Comparison of ENCODE assay signal across 7 cellular contexts in the genomic region with DNA sequence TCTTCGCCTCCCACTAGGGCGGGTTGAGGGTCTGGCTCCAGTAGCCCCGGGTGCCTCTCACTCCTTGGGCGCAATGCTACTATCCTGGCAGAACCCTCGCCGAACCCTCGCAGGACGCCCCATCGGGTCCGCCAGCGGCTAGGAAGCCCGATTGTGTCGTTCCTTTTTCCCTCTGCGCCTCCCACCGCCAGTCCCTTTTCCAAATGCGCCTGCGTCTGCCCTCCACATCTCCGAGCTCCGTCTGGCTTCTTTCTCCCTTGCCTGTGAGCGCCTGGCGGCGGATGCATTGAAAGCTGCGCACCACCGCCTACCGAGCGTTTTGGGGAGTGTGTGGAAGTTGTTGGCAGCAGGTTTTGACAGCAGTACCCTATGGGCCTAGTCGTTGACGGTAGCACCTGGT. TPM values are rescaled to one million over a fixed set of nuclear protein-coding genes. Genes with fewer than 3 reads are reported as not detected.
DNase-seq lines count a peak whose midpoint lies in the region; ATAC-seq and TF ChIP-seq lines count a peak whose summit lies in the region.

No MANE protein-coding gene starts in this region.

- H3K36me3 Mint-ChIP-seq in endothelial cell (ENCODE audit: low read depth, unreplicated experiment) = no peaks in the 10 kb centered on the region
- no peaks in the 10 kb centered on the region for H3K36me3 Mint-ChIP-seq in activated CD4-positive, alpha-beta memory T cell treated with anti-CD3 and anti-CD28 coated beads, Interleukin-2, amount 10 ng/mL, durations not matched to agents 7 days and 5 days (ENCODE audit: low read depth)
- no peaks in the 10 kb centered on the region for H3K36me3 Mint-ChIP-seq in T-cell

- peaks cover 4% of the 10 kb centered on the region for H3K27me3 Mint-ChIP-seq in endothelial cell (ENCODE audit: unreplicated experiment)
- H3K27me3 Mint-ChIP-seq in activated CD4-positive, alpha-beta memory T cell treated with anti-CD3 and anti-CD28 coated beads, Interleukin-2, amount 10 ng/mL, durations not matched to agents 7 days and 5 days = peaks cover 23% of the 10 kb centered on the region
- H3K27me3 Mint-ChIP-seq in T-cell = peaks cover 17% of the 10 kb centered on the region in 2 donors

- H3K36me3 ChIP-seq in right lobe of liver = no peaks in the 10 kb centered on the region
- peaks cover 0 to 6% (median 0%) of the 10 kb centered on the region in 3 donors for H3K36me3 ChIP-seq in tibial artery

- CTCF ChIA-PET in activated CD4-positive, alpha-beta memory T cell treated with anti-CD3 and anti-CD28 coated beads, Interleukin-2, amount 10 ng/mL, durations not matched to agents 7 days and 5 days (lab: Charles Lee) = no interaction called here
- CTCF ChIA-PET in T-cell (lab: Charles Lee) = no interaction called here

- H3K9me3 ChIP-seq in right lobe of liver (no peaks in the 10 kb centered on the region), tibial artery (no peaks in the 10 kb centered on the region)

- H3K4me1 ChIP-seq in right lobe of liver (no peaks in the 10 kb centered on the region), tibial artery (no peaks in the 10 kb centered on the region)

- DNase-seq in NCI-H1417 (lab: John Stamatoyannopoulos, UW) = peak in 2 of 3 experiments; percentile 37 to 72
- peak; percentile 58 for DNase-seq in endothelial cell (ENCODE audit: low spot score)
- peak; percentile 55 to 69 (median 67) for DNase-seq in right lobe of liver
- DNase-seq in tibial artery = peak; percentile 25 to 77
- DNase-seq in activated CD4-positive, alpha-beta memory T cell treated with anti-CD3 and anti-CD28 coated beads, Interleukin-2, amount 10 ng/mL, durations not matched to agents 7 days and 5 days = no peak
- no peak for DNase-seq in T-cell
- no peak for DNase-seq in NCI-H748 treated with DMSO at 0.1 percent for 48 hours (lab: John Stamatoyannopoulos, UW)

- H3K4me3 ChIP-seq in right lobe of liver (peak overlapping the region in 2 of 3 donors; percentile 35 to 52), tibial artery (peak overlapping the region; percentile 44 to 51)

- no peaks in the 10 kb centered on the region for H3K4me1 Mint-ChIP-seq in endothelial cell (ENCODE audit: unreplicated experiment)
- no peaks in the 10 kb centered on the region for H3K4me1 Mint-ChIP-seq in activated CD4-positive, alpha-beta memory T cell treated with anti-CD3 and anti-CD28 coated beads, Interleukin-2, amount 10 ng/mL, durations not matched to agents 7 days and 5 days
- H3K4me1 Mint-ChIP-seq in T-cell = peaks cover 0 to 2% (median 0%) of the 10 kb centered on the region in 3 donors

- H3K27ac ChIP-seq in right lobe of liver (peak overlapping the region in 1 of 3 donors; percentile 61), tibial artery (peak overlapping the region in 1 of 2 donors; percentile 28)

- H3K4me3 Mint-ChIP-seq in endothelial cell (ENCODE audit: unreplicated experiment) (no peak overlapping the region), T-cell (no peak overlapping the region)
- H3K4me3 Mint-ChIP-seq in activated CD4-positive, alpha-beta memory T cell treated with anti-CD3 and anti-CD28 coated beads, Interleukin-2, amount 10 ng/mL, durations not matched to agents 7 days and 5 days = no peak overlapping the region

- no peak for TF ChIP-seq CTCF in endothelial cell (IDR thresholded peaks at IDR 0.05; ENCODE audit: unreplicated experiment)
- peak in 2 of 4 donors; percentile 18 to 27 for TF ChIP-seq CTCF in right lobe of liver (IDR thresholded peaks at IDR 0.05)
- TF ChIP-seq CTCF in tibial artery (IDR thresholded peaks at IDR 0.05) = peak; percentile 43 to 56

- no peak for TF ChIP-seq POLR2A in right lobe of liver (IDR thresholded peaks at IDR 0.05)

- 53% methylated on average over 18 of the region's 28 CpGs for WGBS in right lobe of liver (ENCODE audit: insufficient coverage, low coverage, low lambda C conversion rate, missing lambda C conversion rate)

- peak; percentile 69 to 80 (median 76) for ATAC-seq in right lobe of liver
- no peak for ATAC-seq in T-cell (replicated peaks in 1 of 4)

- H3K9me3 Mint-ChIP-seq in endothelial cell (ENCODE audit: unreplicated experiment) (no peaks in the 10 kb centered on the region), T-cell (peaks cover 0 to 3% (median 0%) of the 10 kb centered on the region in 3 donors)
- H3K9me3 Mint-ChIP-seq in activated CD4-positive, alpha-beta memory T cell treated with anti-CD3 and anti-CD28 coated beads, Interleukin-2, amount 10 ng/mL, durations not matched to agents 7 days and 5 days = no peaks in the 10 kb centered on the region

- H3K27ac Mint-ChIP-seq in endothelial cell (ENCODE audit: unreplicated experiment) (no peak overlapping the region), T-cell (no peak overlapping the region)
- H3K27ac Mint-ChIP-seq in activated CD4-positive, alpha-beta memory T cell treated with anti-CD3 and anti-CD28 coated beads, Interleukin-2, amount 10 ng/mL, durations not matched to agents 7 days and 5 days = no peak overlapping the region

- POLR2A ChIA-PET in activated CD4-positive, alpha-beta memory T cell treated with anti-CD3 and anti-CD28 coated beads, Interleukin-2, amount 10 ng/mL, durations not matched to agents 7 days and 5 days (lab: Charles Lee) = no interaction called here
- POLR2A ChIA-PET in T-cell (lab: Charles Lee) = no interaction called here

- intact Hi-C loops in right lobe of liver (cut with DNase I) = no loop called here
- intact Hi-C loops in tibial artery (cut with DNase I; ENCODE audit: low total_unique reads) = no loop called here

- H3K27me3 ChIP-seq in right lobe of liver (no peaks in the 10 kb centered on the region), tibial artery (no peaks in the 10 kb centered on the region)

RNA-seq across cellular contexts. Expression of gene DIRAS3, which starts 1.0 kb away (rescaled TPM):
- total RNA-seq in endothelial cell (ENCODE audit: unreplicated experiment) (0.49 TPM), right lobe of liver (1 to 10 TPM in 4 of 6 experiments, under 1 TPM in 2; 0.62 to 6.4 (median 1.9) TPM), T-cell (not detected)
- total RNA-seq in activated CD4-positive, alpha-beta memory T cell treated with anti-CD3 and anti-CD28 coated beads, Interleukin-2, amount 10 ng/mL, durations not matched to agents 7 days and 5 days = not detected

Comparison
In these comparisons a context has a peak if more than half of its experiments do, and no peak if none do; other contexts are left out.
1. DNase-seq: peak in NCI-H1417 (2 of 3), endothelial cell (single experiment), right lobe of liver (3 of 3) and tibial artery (2 of 2); none in activated CD4-positive, alpha-beta memory T cell treated with anti-CD3 and anti-CD28 coated beads, Interleukin-2, amount 10 ng/mL, durations not matched to agents 7 days and 5 days (single experiment), T-cell (0 of 34) and NCI-H748 treated with DMSO at 0.1 percent for 48 hours (single experiment).
2. ATAC-seq: peak in right lobe of liver (4 of 4); none in T-cell (0 of 4).